2 cellular contexts compared by ENCODE assay signal in genomic region chr11:120342678-120343077, GRCh38.
A peak's percentile ranks its signal among the peaks of the same experiment; 100 is the strongest.
TF ChIP-seq lines count a peak whose summit lies in the region.

No MANE protein-coding gene starts in this region.

TF ChIP-seq in IMR-90, 13 proteins besides CTCF, POLR2A, EP300 and RAD21:
- TF ChIP-seq CEBPB (IDR thresholded peaks at IDR 0.05; ENCODE audit: low read depth, low read length) (0 out of 2 replicates have a peak, but pooled peaks have one; percentile 17), BHLHE40 (IDR thresholded peaks at IDR 0.05; ENCODE audit: low read depth, low read length) (no peak)

TF ChIP-seq in K562, 482 proteins besides CTCF, POLR2A, EP300 and RAD21:
- no peak for TF ChIP-seq SIRT6 (IDR thresholded peaks at IDR 0.05; ENCODE audit: low read depth, low read length)
- TF ChIP-seq ZNF740 (CRISPR knock-in tag; IDR thresholded peaks at IDR 0.05): no peak
- no peak for TF ChIP-seq ZNF740 (tag; IDR thresholded peaks at IDR 0.05)
- peak in 1 of 2 experiments; percentile 12; a peak in 1 of 3 replicates for TF ChIP-seq CBX3 (IDR thresholded peaks at IDR 0.05; ENCODE audit: borderline replicate concordance in 1 of 2, low read length in 2 of 2)
- TF ChIP-seq ZFP1 (CRISPR knock-in tag; IDR thresholded peaks at IDR 0.05): peak; percentile 92
- TF ChIP-seq TRIM24 (IDR thresholded peaks at IDR 0.05): peak; percentile 89 to 90
- no peak for TF ChIP-seq CEBPG (CRISPR knock-in tag; IDR thresholded peaks at IDR 0.05)
- TF ChIP-seq CEBPG (tag; conservative IDR thresholded peaks at IDR 0.05 in 1 of 2, IDR thresholded peaks at IDR 0.05 in 1 of 2): peak; percentile 64 to 81; a peak in 3 of 4 replicates
- TF ChIP-seq MLLT1 (IDR thresholded peaks at IDR 0.05): no peak
- TF ChIP-seq ATF3 (IDR thresholded peaks at IDR 0.05): peak; percentile 46
- TF ChIP-seq ATF3 (CRISPR knock-in tag; conservative IDR thresholded peaks at IDR 0.05): no peak
- TF ChIP-seq CEBPB (tag; IDR thresholded peaks at IDR 0.05): peak; percentile 63
